1 cellular context compared by ENCODE assay signal in genomic region chr13:46656786-46657185, GRCh38.
TF ChIP-seq lines count a peak whose summit lies in the region.

No MANE protein-coding gene starts in this region.

TF ChIP-seq in GM12878, 131 proteins besides CTCF, POLR2A, EP300 and RAD21 (continued from another document):
- TF ChIP-seq PKNOX1 (IDR thresholded peaks at IDR 0.05) (no peak), IRF4 (IDR thresholded peaks at IDR 0.05; ENCODE audit: low read depth, low read length) (peak; percentile 54; the same call in 1 of the 2 replicates), RELB (IDR thresholded peaks at IDR 0.05; ENCODE audit: low read depth) (peak; percentile 68), HDAC2 (IDR thresholded peaks at IDR 0.05) (no peak), CHD4 (IDR thresholded peaks at IDR 0.05) (no peak), ZZZ3 (IDR thresholded peaks at IDR 0.05; ENCODE audit: control insufficient read depth, insufficient read length, low read depth) (no peak), ATF2 (IDR thresholded peaks at IDR 0.05; ENCODE audit: low read length) (peak; percentile 12; the same call in 1 of the 2 replicates), BCLAF1 (IDR thresholded peaks at IDR 0.05) (no peak), STAT3 (IDR thresholded peaks at IDR 0.05; ENCODE audit: low read depth, low read length) (no peak), NKRF (conservative IDR thresholded peaks at IDR 0.05) (no peak), HSF1 (IDR thresholded peaks at IDR 0.05; ENCODE audit: low read depth, low read length) (no peak), NFIC (IDR thresholded peaks at IDR 0.05; ENCODE audit: low read depth, low read length) (peak; percentile 49), HDAC6 (IDR thresholded peaks at IDR 0.05; ENCODE audit: unreplicated experiment) (no peak), SIN3A (IDR thresholded peaks at IDR 0.05; ENCODE audit: low read depth, low read length) (no peak), RELA (IDR thresholded peaks at IDR 0.05; ENCODE audit: borderline replicate concordance, partially characterized antibody) (no peak), POU2F2 (IDR thresholded peaks at IDR 0.05; ENCODE audit: borderline replicate concordance, low read depth, low read length) (no peak), MLLT1 (IDR thresholded peaks at IDR 0.05) (no peak), MXI1 (IDR thresholded peaks at IDR 0.05; ENCODE audit: low read depth, low read length) (no peak; the same call in 1 of the 2 replicates), IKZF2 (IDR thresholded peaks at IDR 0.05) (peak; percentile 82 to 86)
